1 cellular context compared by ENCODE assay signal in the genomic region with DNA sequence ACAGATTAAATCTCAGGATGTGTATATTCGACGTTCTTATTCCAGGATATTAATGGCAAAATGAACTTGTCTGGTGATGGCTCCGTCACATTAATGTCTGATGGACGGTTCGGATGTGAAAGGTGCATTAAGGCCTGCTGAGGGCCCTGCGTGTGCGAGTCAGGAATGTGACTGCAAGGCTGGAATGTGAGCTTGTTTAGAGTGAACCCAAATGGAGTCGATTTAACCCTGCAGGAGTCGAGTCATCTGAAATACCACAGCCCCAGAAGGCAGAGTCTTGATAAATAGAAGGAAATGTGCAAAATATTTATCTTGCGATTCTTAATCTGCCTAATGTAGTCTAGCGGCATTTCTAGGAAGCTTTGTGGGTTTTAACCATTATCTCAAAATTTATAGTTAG.
TF ChIP-seq lines count a peak whose summit lies in the region.

No MANE protein-coding gene starts in this region.

TF ChIP-seq in K562, 482 proteins besides CTCF, POLR2A, EP300 and RAD21 (continued from another document):
- TF ChIP-seq ZFP1 (CRISPR knock-in tag; IDR thresholded peaks at IDR 0.05) (no peak), TEAD4 (IDR thresholded peaks at IDR 0.05; ENCODE audit: low read length) (peak; percentile 72; the same call in 1 of the 2 replicates), TEAD4 (CRISPR knock-in tag; IDR thresholded peaks at IDR 0.05; ENCODE audit: borderline replicate concordance) (no peak), SNRNP70 (optimal IDR thresholded peaks at IDR 0.05; ENCODE audit: low read depth, low read length) (no peak), RFX5 (IDR thresholded peaks at IDR 0.05; ENCODE audit: low read depth, low read length) (no peak), TEAD1 (CRISPR knock-in tag; IDR thresholded peaks at IDR 0.05) (peak; percentile 12 to 88; a peak in 2 of 4 replicates), TCF3 (CRISPR knock-in tag; IDR thresholded peaks at IDR 0.05) (peak; percentile 55)
- TF ChIP-seq, protein P1, sequence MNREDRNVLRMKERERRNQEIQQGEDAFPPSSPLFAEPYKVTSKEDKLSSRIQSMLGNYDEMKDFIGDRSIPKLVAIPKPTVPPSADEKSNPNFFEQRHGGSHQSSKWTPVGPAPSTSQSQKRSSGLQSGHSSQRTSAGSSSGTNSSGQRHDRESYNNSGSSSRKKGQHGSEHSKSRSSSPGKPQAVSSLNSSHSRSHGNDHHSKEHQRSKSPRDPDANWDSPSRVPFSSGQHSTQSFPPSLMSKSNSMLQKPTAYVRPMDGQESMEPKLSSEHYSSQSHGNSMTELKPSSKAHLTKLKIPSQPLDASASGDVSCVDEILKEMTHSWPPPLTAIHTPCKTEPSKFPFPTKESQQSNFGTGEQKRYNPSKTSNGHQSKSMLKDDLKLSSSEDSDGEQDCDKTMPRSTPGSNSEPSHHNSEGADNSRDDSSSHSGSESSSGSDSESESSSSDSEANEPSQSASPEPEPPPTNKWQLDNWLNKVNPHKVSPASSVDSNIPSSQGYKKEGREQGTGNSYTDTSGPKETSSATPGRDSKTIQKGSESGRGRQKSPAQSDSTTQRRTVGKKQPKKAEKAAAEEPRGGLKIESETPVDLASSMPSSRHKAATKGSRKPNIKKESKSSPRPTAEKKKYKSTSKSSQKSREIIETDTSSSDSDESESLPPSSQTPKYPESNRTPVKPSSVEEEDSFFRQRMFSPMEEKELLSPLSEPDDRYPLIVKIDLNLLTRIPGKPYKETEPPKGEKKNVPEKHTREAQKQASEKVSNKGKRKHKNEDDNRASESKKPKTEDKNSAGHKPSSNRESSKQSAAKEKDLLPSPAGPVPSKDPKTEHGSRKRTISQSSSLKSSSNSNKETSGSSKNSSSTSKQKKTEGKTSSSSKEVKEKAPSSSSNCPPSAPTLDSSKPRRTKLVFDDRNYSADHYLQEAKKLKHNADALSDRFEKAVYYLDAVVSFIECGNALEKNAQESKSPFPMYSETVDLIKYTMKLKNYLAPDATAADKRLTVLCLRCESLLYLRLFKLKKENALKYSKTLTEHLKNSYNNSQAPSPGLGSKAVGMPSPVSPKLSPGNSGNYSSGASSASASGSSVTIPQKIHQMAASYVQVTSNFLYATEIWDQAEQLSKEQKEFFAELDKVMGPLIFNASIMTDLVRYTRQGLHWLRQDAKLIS (CRISPR knock-in tag; IDR thresholded peaks at IDR 0.05) = no peak
- TF ChIP-seq, protein P2, sequence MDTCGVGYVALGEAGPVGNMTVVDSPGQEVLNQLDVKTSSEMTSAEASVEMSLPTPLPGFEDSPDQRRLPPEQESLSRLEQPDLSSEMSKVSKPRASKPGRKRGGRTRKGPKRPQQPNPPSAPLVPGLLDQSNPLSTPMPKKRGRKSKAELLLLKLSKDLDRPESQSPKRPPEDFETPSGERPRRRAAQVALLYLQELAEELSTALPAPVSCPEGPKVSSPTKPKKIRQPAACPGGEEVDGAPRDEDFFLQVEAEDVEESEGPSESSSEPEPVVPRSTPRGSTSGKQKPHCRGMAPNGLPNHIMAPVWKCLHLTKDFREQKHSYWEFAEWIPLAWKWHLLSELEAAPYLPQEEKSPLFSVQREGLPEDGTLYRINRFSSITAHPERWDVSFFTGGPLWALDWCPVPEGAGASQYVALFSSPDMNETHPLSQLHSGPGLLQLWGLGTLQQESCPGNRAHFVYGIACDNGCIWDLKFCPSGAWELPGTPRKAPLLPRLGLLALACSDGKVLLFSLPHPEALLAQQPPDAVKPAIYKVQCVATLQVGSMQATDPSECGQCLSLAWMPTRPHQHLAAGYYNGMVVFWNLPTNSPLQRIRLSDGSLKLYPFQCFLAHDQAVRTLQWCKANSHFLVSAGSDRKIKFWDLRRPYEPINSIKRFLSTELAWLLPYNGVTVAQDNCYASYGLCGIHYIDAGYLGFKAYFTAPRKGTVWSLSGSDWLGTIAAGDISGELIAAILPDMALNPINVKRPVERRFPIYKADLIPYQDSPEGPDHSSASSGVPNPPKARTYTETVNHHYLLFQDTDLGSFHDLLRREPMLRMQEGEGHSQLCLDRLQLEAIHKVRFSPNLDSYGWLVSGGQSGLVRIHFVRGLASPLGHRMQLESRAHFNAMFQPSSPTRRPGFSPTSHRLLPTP (IDR thresholded peaks at IDR 0.05; ENCODE audit: borderline replicate concordance, extremely low read depth, insufficient read length) = no peak
TF ChIP-seq in K562: peak in this region for 4.
